In the genomic region with DNA sequence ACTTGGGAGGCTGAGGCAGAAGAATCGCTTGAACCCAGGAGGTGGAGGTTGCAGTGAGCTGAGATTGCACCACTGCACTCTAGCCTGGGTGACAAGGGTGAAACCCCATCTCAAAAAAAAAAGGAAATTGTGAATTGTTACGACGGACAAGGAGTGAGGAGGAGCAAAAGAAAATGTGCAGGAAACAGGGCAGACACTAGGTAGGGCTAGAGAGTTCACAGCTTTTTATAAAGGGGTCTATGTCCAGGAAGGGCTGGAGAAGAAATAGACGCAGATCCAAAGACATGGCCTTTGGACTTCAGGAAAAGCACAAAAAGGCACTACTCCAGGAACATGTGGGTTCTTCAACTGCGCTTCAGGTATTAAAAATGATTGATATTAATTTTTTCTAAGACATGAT, we compare ENCODE assay signal across 13 cellular contexts.
"Had no signal": no experiment of that assay in that cellular context is flagged by ENCODE, and none has a peak within 500 bp of the region (broad histone marks: within the 10 kb centered on the region; RNA-seq: fewer than 3 reads in every experiment).

No MANE protein-coding gene starts in this region.

- H3K4me3 ChIP-seq: colonic mucosa, gastrocnemius medialis, SK-N-MC had no signal

- H3K27ac Mint-ChIP-seq: activated CD4-positive, alpha-beta T cell treated with anti-CD3 and anti-CD28 coated beads, Interleukin-2, amount 10 ng/mL, durations not matched to agents 7 days and 5 days; activated naive CD4-positive, alpha-beta T cell treated with anti-CD3 and anti-CD28 coated beads, Interleukin-2, amount 50 U/mL, for 72 hours had no signal

- H3K4me3 Mint-ChIP-seq: activated CD4-positive, alpha-beta T cell treated with anti-CD3 and anti-CD28 coated beads, Interleukin-2, amount 10 ng/mL, durations not matched to agents 7 days and 5 days had no signal

- H3K27ac ChIP-seq: colonic mucosa, gastrocnemius medialis, SK-N-MC had no signal

- H3K4me1 ChIP-seq: colonic mucosa had no signal

- ATAC-seq: activated naive CD4-positive, alpha-beta T cell treated with anti-CD3 and anti-CD28 coated beads, Interleukin-2, amount 50 U/mL, for 72 hours; gastrocnemius medialis; right cardiac atrium had no signal

- H3K27me3 ChIP-seq: colonic mucosa, gastrocnemius medialis had no signal

- H3K27me3 Mint-ChIP-seq: activated CD4-positive, alpha-beta T cell treated with anti-CD3 and anti-CD28 coated beads, Interleukin-2, amount 10 ng/mL, durations not matched to agents 7 days and 5 days had no signal

- DNase-seq: activated CD4-positive, alpha-beta T cell treated with anti-CD3 and anti-CD28 coated beads, Interleukin-2, amount 10 ng/mL, durations not matched to agents 7 days and 5 days; activated CD4-positive, CD25-positive, alpha-beta regulatory T cell; activated T-cell treated with anti-CD3 and anti-CD28 coated beads, Interleukin-2, amount 50 U/mL, for 1 hour; aorta; colonic mucosa; gastrocnemius medialis; kidney glomerular epithelial cell; posterior cingulate gyrus; right cardiac atrium; small intestine; trophoblast cell had no signal

- H3K9me3 ChIP-seq: colonic mucosa, gastrocnemius medialis had no signal

- H3K9me3 Mint-ChIP-seq: activated CD4-positive, alpha-beta T cell treated with anti-CD3 and anti-CD28 coated beads, Interleukin-2, amount 10 ng/mL, durations not matched to agents 7 days and 5 days; activated naive CD4-positive, alpha-beta T cell treated with anti-CD3 and anti-CD28 coated beads, Interleukin-2, amount 50 U/mL, for 72 hours had no signal
